29 cellular contexts compared by ENCODE assay signal in genomic region chr7:19585761-19586160, GRCh38.
"Had no signal": no experiment of that assay in that cellular context is flagged by ENCODE, and none has a peak within 500 bp of the region (broad histone marks: within the 10 kb centered on the region; RNA-seq: fewer than 3 reads in every experiment).

No MANE protein-coding gene starts in this region.

- H3K27ac ChIP-seq: adrenal gland, SJSA1 had no signal

- H3K36me3 Mint-ChIP-seq: activated naive CD4-positive, alpha-beta T cell treated with anti-CD3 and anti-CD28 coated beads, Interleukin-2, amount 50 U/mL, for 72 hours; brain had no signal

- DNase-seq: activated CD4-positive, alpha-beta T cell treated with anti-CD3 and anti-CD28 coated beads, Interleukin-2, amount 10 ng/mL, durations not matched to agents 24 days and 14 days; activated CD4-positive, alpha-beta T cell treated with anti-CD3 and anti-CD28 coated beads, Interleukin-2, amount 50 U/mL, for 4 hours; activated CD8-positive, alpha-beta T cell treated with anti-CD3 and anti-CD28 coated beads for 36 hours; activated gamma-delta T cell treated with Interleukin-2 at 50 U/mL for 16 hours; activated naive CD4-positive, alpha-beta T cell treated with anti-CD3 and anti-CD28 coated beads for 36 hours; activated T-cell treated with anti-CD3 and anti-CD28 coated beads, Interleukin-2, amount 50 U/mL, for 4 hours; adrenal gland; anterior cingulate cortex; caudate nucleus; cerebellar nuclear complex; Karpas-422; MG63; NCI-H1048; NCI-H1105 treated with DMSO at 0.1 percent for 48 hours; NCI-H1436; NCI-H1694; NCI-H1930; NCI-H2081 treated with DMSO at 0.1 percent for 48 hours; NCI-H226; NCI-H446 treated with DMSO at 0.1 percent for 48 hours; NCI-H524; SHP77; SK-N-SH had no signal

- H3K4me3 ChIP-seq: adrenal gland, MG63, SJSA1 had no signal

- H3K27me3 ChIP-seq: adrenal gland, MG63, SJSA1 had no signal

- H3K9ac ChIP-seq: SK-N-SH had no signal

- H3K9me3 Mint-ChIP-seq: activated CD4-positive, alpha-beta T cell treated with anti-CD3 and anti-CD28 coated beads, Interleukin-2, amount 10 ng/mL, durations not matched to agents 24 days and 14 days; activated CD8-positive, alpha-beta T cell treated with anti-CD3 and anti-CD28 coated beads for 36 hours; activated T-helper 1 cell treated with anti-CD3 and anti-CD28 coated beads, Interleukin-12 subunit alpha, Interleukin-12 subunit beta, Interleukin-2, Interleukin-4 antibody, amounts not matched to agents 30 ng/mL and 10 ng/mL and 1 ng/mL, durations not matched to agents 14 hours and 24 hours and 36 hours; T-helper 1 cell treated with Interleukin-12 subunit alpha and Interleukin-12 subunit beta and Interleukin-4 antibody, amounts not matched to agents 30 μg/mL and 1 μg/mL, for 36 hours had no signal

- H3K27me3 Mint-ChIP-seq: activated CD4-positive, alpha-beta T cell treated with anti-CD3 and anti-CD28 coated beads, Interleukin-2, amount 10 ng/mL, durations not matched to agents 24 days and 14 days; activated CD8-positive, alpha-beta T cell treated with anti-CD3 and anti-CD28 coated beads for 36 hours; brain had no signal

- H3K4me2 ChIP-seq: SK-N-SH had no signal

- H3K9me3 ChIP-seq: adrenal gland, MG63, SJSA1, SK-N-SH had no signal

- H3K4me1 ChIP-seq: adrenal gland, SJSA1 had no signal

- H3K27ac Mint-ChIP-seq: activated CD4-positive, alpha-beta T cell treated with anti-CD3 and anti-CD28 coated beads, Interleukin-2, amount 10 ng/mL, durations not matched to agents 24 days and 14 days; activated CD8-positive, alpha-beta T cell treated with anti-CD3 and anti-CD28 coated beads for 36 hours; activated naive CD4-positive, alpha-beta T cell treated with anti-CD3 and anti-CD28 coated beads for 36 hours; activated naive CD4-positive, alpha-beta T cell treated with anti-CD3 and anti-CD28 coated beads, Interleukin-2, amount 50 U/mL, for 72 hours; activated T-helper 1 cell treated with anti-CD3 and anti-CD28 coated beads, Interleukin-12 subunit alpha, Interleukin-12 subunit beta, Interleukin-2, Interleukin-4 antibody, amounts not matched to agents 30 ng/mL and 10 ng/mL and 1 ng/mL, durations not matched to agents 14 hours and 24 hours and 36 hours; brain; T-helper 1 cell treated with Interleukin-12 subunit alpha and Interleukin-12 subunit beta and Interleukin-4 antibody, amounts not matched to agents 30 μg/mL and 1 μg/mL, for 36 hours; T-helper 2 cell treated with Interferon-gamma antibody and Interleukin-4, amounts not matched to agents 5 μg/mL and 100 μg/mL, for 36 hours had no signal

- H3K36me3 ChIP-seq: adrenal gland, MG63, SJSA1 had no signal

- H3K4me3 Mint-ChIP-seq: activated CD4-positive, alpha-beta T cell treated with anti-CD3 and anti-CD28 coated beads, Interleukin-2, amount 10 ng/mL, durations not matched to agents 24 days and 14 days; activated CD8-positive, alpha-beta T cell treated with anti-CD3 and anti-CD28 coated beads for 36 hours; activated naive CD4-positive, alpha-beta T cell treated with anti-CD3 and anti-CD28 coated beads for 36 hours; activated T-cell treated with anti-CD3 and anti-CD28 coated beads, Interleukin-2, amount 50 U/mL, for 4 hours; activated T-helper 1 cell treated with anti-CD3 and anti-CD28 coated beads, Interleukin-12 subunit alpha, Interleukin-12 subunit beta, Interleukin-2, Interleukin-4 antibody, amounts not matched to agents 30 ng/mL and 10 ng/mL and 1 ng/mL, durations not matched to agents 14 hours and 24 hours and 36 hours; brain; T-helper 1 cell treated with Interleukin-12 subunit alpha and Interleukin-12 subunit beta and Interleukin-4 antibody, amounts not matched to agents 30 μg/mL and 1 μg/mL, for 36 hours; T-helper 2 cell treated with Interferon-gamma antibody and Interleukin-4, amounts not matched to agents 5 μg/mL and 100 μg/mL, for 36 hours had no signal

- H3K4me1 Mint-ChIP-seq: activated CD4-positive, alpha-beta T cell treated with anti-CD3 and anti-CD28 coated beads, Interleukin-2, amount 10 ng/mL, durations not matched to agents 24 days and 14 days; brain had no signal
